In the genomic region with DNA sequence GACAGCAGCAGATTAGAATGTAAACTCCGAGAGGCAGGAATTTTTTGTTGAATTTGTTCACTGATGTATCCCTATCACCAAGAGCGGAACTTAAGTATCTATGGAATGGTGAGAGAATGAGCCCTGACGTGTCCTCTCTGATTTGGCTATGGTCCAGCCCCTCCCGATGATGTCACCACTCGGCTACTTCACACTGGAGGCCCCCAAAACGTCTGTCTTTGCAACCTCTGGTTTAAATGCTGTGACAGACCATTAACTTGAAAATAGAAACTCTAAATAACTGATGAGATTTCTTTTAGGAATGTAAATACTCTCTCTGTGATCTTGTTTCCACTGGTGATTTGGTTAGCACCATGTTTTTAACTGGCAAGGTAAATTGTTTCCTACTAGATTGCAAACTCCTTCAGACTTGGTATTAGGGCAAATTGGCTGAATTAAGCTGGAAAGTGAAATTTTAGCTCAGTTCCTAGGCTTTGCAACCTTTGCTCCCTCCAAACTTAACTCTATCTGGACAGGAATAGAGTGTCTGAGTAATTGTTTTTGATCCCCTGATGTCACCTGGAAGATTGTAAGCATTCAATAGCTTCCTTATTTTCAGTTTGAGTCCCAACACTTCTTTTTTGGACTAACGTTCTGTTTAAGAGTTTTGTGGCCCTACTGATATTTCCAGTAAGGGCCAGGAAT, we compare ENCODE assay signal across 10 cellular contexts. TPM values are rescaled to one million over a fixed set of nuclear protein-coding genes. Genes with fewer than 3 reads are reported as not detected.
DNase-seq lines count a peak whose midpoint lies in the region; FAIRE-seq and TF ChIP-seq lines count a peak whose summit lies in the region.
"Had no signal": no experiment of that assay in that cellular context is flagged by ENCODE, and none has a peak within 500 bp of the region (broad histone marks: within the 10 kb centered on the region; RNA-seq: fewer than 3 reads in every experiment).

No MANE protein-coding gene starts in this region.

- H3K36me3 Mint-ChIP-seq in MCF 10A (ENCODE audit: insufficient read depth, unreplicated experiment) (no peaks in the 10 kb centered on the region), endodermal cell (ENCODE audit: low read depth) (no peaks in the 10 kb centered on the region)

- no peak for TF ChIP-seq POLR2A in thyroid gland (IDR thresholded peaks at IDR 0.05)

- no TSS peak for BruUV-seq in MCF 10A (replicated peaks; lab: Mats Ljungman, UMichigan)

- H3K4me3 ChIP-seq in kidney (ENCODE audit: low read length in 2 of 2) (peak overlapping the region in 1 of 2 donors; percentile 9), thyroid gland (replicated peaks in 1 of 3) (no peak overlapping the region), endodermal cell (ENCODE audit: low read length) (no peak overlapping the region)

- H3K27ac ChIP-seq in kidney (ENCODE audit: low read depth in 2 of 2, low read length in 2 of 2) (peak overlapping the region; percentile 59 to 66), thyroid gland (peak overlapping the region; percentile 66 to 89 (median 83)), endodermal cell (ENCODE audit: low read depth, low read length) (no peak overlapping the region)

- H3K27me3 ChIP-seq in thyroid gland (no peaks in the 10 kb centered on the region), endodermal cell (ENCODE audit: control insufficient read depth, insufficient read depth, low read length, poor library complexity, severe bottlenecking) (no peaks in the 10 kb centered on the region)

- H3K9me3 Mint-ChIP-seq in MCF 10A (ENCODE audit: unreplicated experiment) (no peaks in the 10 kb centered on the region), endodermal cell (no peaks in the 10 kb centered on the region)
- H3K9me3 Mint-ChIP-seq: stimulated activated naive CD8-positive, alpha-beta T cell treated with anti-CD3 and anti-CD28 coated beads, Interleukin-15, amount 100 ng/mL, for 72 hours had no signal

- H3K27me3 Mint-ChIP-seq in MCF 10A (ENCODE audit: insufficient read depth, unreplicated experiment) (no peaks in the 10 kb centered on the region), endodermal cell (ENCODE audit: insufficient read depth) (no peaks in the 10 kb centered on the region)
- H3K27me3 Mint-ChIP-seq: stimulated activated naive CD8-positive, alpha-beta T cell treated with anti-CD3 and anti-CD28 coated beads, Interleukin-15, amount 100 ng/mL, for 72 hours had no signal

- H3K4me3 Mint-ChIP-seq in MCF 10A (ENCODE audit: unreplicated experiment) (no peak overlapping the region), endodermal cell (no peak overlapping the region)
- H3K4me3 Mint-ChIP-seq: stimulated activated naive CD8-positive, alpha-beta T cell treated with anti-CD3 and anti-CD28 coated beads, Interleukin-15, amount 100 ng/mL, for 72 hours had no signal

- H3K36me3 ChIP-seq in kidney (ENCODE audit: control insufficient read depth in 1 of 2, insufficient read depth in 2 of 2, low read length in 2 of 2) (no peaks in the 10 kb centered on the region), thyroid gland (no peaks in the 10 kb centered on the region), endodermal cell (ENCODE audit: control insufficient read depth, insufficient read depth, low read length) (no peaks in the 10 kb centered on the region)

- H3K4me1 Mint-ChIP-seq in MCF 10A (ENCODE audit: insufficient read depth, unreplicated experiment) (peaks cover 14% of the 10 kb centered on the region), endodermal cell (peaks cover 16% of the 10 kb centered on the region)

- H3K4me1 ChIP-seq in kidney (ENCODE audit: control insufficient read depth in 1 of 2, insufficient read depth in 1 of 2, low read depth in 1 of 2, low read length in 2 of 2) (peaks cover 9 to 37% of the 10 kb centered on the region in 2 donors), thyroid gland (peaks cover 54 to 66% of the 10 kb centered on the region in 2 donors), endodermal cell (ENCODE audit: control insufficient read depth, insufficient read depth, low read length) (no peaks in the 10 kb centered on the region)

- intact Hi-C loops in MCF 10A (cut with micrococcal nuclease) = no loop called here
- intact Hi-C loops in kidney (cut with DNase I) = no loop called here
- intact Hi-C loops in thyroid gland (cut with DNase I) = no loop called here

- FAIRE-seq in kidney (lab: Jason Lieb, UNC) = no peak

- H3K9ac ChIP-seq in kidney (ENCODE audit: low read length in 2 of 2) = no peak overlapping the region
- H3K9ac ChIP-seq in endodermal cell (ENCODE audit: extremely low read depth, low read length, poor library complexity, severe bottlenecking) = no peak overlapping the region

- DNase-seq in HS-5 (ENCODE audit: low read depth) = peak; percentile 82
- peak; percentile 64 for DNase-seq in MCF 10A (ENCODE audit: unreplicated experiment)
- peak; percentile 72 for DNase-seq in kidney
- peak; percentile 40 to 57 for DNase-seq in thyroid gland
- no peak for DNase-seq in 8988T
- no peak for DNase-seq in cerebellar nuclear complex (lab: John Stamatoyannopoulos, UW)
- DNase-seq in endodermal cell = no peak
- DNase-seq in C1 segment of cervical spinal cord (lab: John Stamatoyannopoulos, UW) = no peak
- DNase-seq: activated CD4-positive, CD25-positive, alpha-beta regulatory T cell treated with anti-CD3 and anti-CD28 coated beads, Interleukin-2, amount 50 U/mL, for 72 hours; stimulated activated naive CD8-positive, alpha-beta T cell treated with anti-CD3 and anti-CD28 coated beads, Interleukin-15, amount 100 ng/mL, for 72 hours had no signal

- H3K9me3 ChIP-seq in kidney (ENCODE audit: control insufficient read depth in 1 of 2, low read length in 2 of 2) = no peaks in the 10 kb centered on the region
- no peaks in the 10 kb centered on the region for H3K9me3 ChIP-seq in thyroid gland
- no peaks in the 10 kb centered on the region for H3K9me3 ChIP-seq in endodermal cell (ENCODE audit: control insufficient read depth, low read length)

- H3K27ac Mint-ChIP-seq in MCF 10A (ENCODE audit: low read depth, unreplicated experiment) (peak overlapping the region; percentile 33), endodermal cell (no peak overlapping the region)
- H3K27ac Mint-ChIP-seq: stimulated activated naive CD8-positive, alpha-beta T cell treated with anti-CD3 and anti-CD28 coated beads, Interleukin-15, amount 100 ng/mL, for 72 hours had no signal

- POLR2A ChIA-PET in MCF 10A (lab: Yijun Ruan, JAX) = interaction anchor here (0.8 to 1.7 kb wide), 6 partner anchors 14 to 118 kb away, joined by 3 to 7 read pairs (median 3); no protein-coding TSS in a partner anchor

- CTCF ChIA-PET in MCF 10A (lab: Yijun Ruan, JAX) = interaction anchor here (1.6 kb wide), 1 partner anchor 10 kb away, joined by 5 read pairs; no protein-coding TSS in a partner anchor

- 46 to 58% methylated on average over 7 of the region's 7 CpGs for WGBS in thyroid gland, 2 donors
- WGBS in endodermal cell (ENCODE audit: insufficient coverage in 1 of 2, insufficient read length in 1 of 2), 2 experiments = 76 to 100% methylated on average over 1 to 7 of the region's 7 CpGs

- no peak for TF ChIP-seq CTCF in MCF 10A (IDR thresholded peaks at IDR 0.05; ENCODE audit: unreplicated experiment)
- no peak for TF ChIP-seq CTCF in kidney (IDR thresholded peaks at IDR 0.05; ENCODE audit: borderline replicate concordance, extremely low read depth, insufficient read depth)
- no peak for TF ChIP-seq CTCF in thyroid gland (IDR thresholded peaks at IDR 0.05)
- no peak for TF ChIP-seq CTCF in endodermal cell (conservative IDR thresholded peaks at IDR 0.05)

RNA-seq across cellular contexts. Expression of gene SLC16A12, which starts 19.1 kb away (rescaled TPM):
- total RNA-seq in MCF 10A (2022) (0.09 and 0.10 TPM in 2 replicates), kidney (38.8 TPM), thyroid gland (100 to 1,000 TPM in 1 of 4 donors, 10 to 100 TPM in 3; 25.4 to 137 (median 35.3) TPM), endodermal cell (1 to 10 TPM in 1 of 2 donors, under 1 TPM in 1; 0.33 to 2.3 TPM)
- polyA plus RNA-seq in kidney (ENCODE audit: insufficient read depth, low read depth, low replicate concordance) = 19.0 TPM
- 0.11 TPM for polyA plus RNA-seq in endodermal cell (2013, experiment 1 of 2)
- 0.12 TPM for polyA plus RNA-seq in endodermal cell (2013, experiment 2 of 2)

Comparison
In these comparisons a context has a peak if more than half of its experiments do, and no peak if none do; other contexts are left out.
1. DNase-seq: peak in HS-5 (single experiment), MCF 10A (single experiment), kidney (single experiment) and thyroid gland (2 of 2); none in 8988T (single experiment), cerebellar nuclear complex (0 of 2), endodermal cell (single experiment) and C1 segment of cervical spinal cord (0 of 14).
2. RNA of gene SLC16A12, which starts 19.1 kb away (total RNA-seq): 25.4 to 137 TPM in thyroid gland and 38.8 TPM in kidney (single experiment); 0.33 to 2.3 TPM in endodermal cell and 0.09 to 0.10 TPM in MCF 10A; every median in the first group is over 4 times any median in the second.